In the genomic region with DNA sequence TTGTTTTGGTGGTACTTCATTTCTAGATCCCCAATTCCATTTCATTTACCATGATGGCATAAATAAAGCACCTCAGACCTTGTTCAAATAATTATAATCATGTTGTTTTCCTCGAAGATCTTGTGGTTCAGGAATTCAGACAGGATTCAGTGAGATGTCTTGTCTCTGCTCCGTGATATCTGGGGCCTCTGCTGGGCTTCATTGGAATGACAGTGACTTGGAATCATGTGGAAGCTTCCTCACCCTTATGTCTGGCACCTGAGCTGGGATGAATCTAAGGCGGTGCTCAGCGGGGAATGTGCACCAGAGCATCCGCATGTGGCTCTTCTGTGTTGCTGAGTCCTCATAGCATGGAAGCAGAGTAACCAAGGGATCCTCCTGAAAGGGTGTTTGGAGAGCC, we compare ENCODE assay signal across 15 cellular contexts.
DNase-seq lines count a peak whose midpoint lies in the region; ATAC-seq and TF ChIP-seq lines count a peak whose summit lies in the region.
"Had no signal": no experiment of that assay in that cellular context is flagged by ENCODE, and none has a peak within 500 bp of the region (broad histone marks: within the 10 kb centered on the region; RNA-seq: fewer than 3 reads in every experiment).

No MANE protein-coding gene starts in this region.

- H3K27me3 Mint-ChIP-seq in GM23338 (ENCODE audit: insufficient read depth, low read depth, poor library complexity) = no peaks in the 10 kb centered on the region
- H3K27me3 Mint-ChIP-seq in glutamatergic neuron (ENCODE audit: unreplicated experiment) = peaks cover 3% of the 10 kb centered on the region
- H3K27me3 Mint-ChIP-seq: activated naive CD4-positive, alpha-beta T cell treated with anti-CD3 and anti-CD28 coated beads, Interleukin-2, amount 50 U/mL, for 24 hours had no signal

- no peaks in the 10 kb centered on the region for H3K27me3 ChIP-seq in GM23338 (ENCODE audit: insufficient read depth)
- H3K27me3 ChIP-seq: cardiac muscle cell, thyroid gland had no signal

- no peaks in the 10 kb centered on the region for H4K20me1 ChIP-seq in GM23338 (replicated peaks; ENCODE audit: insufficient read depth)

- TF ChIP-seq CTCF in 22Rv1 (IDR thresholded peaks at IDR 0.05) (0 out of 2 replicates have a peak, but pooled peaks have one; percentile 13), GM23338 (conservative IDR thresholded peaks at IDR 0.05; ENCODE audit: low read depth in 2 of 2) (peak; percentile 31 to 46), fibroblast of villous mesenchyme (IDR thresholded peaks at IDR 0.05; ENCODE audit: insufficient read depth, low read depth, low read length) (peak; percentile 27), glutamatergic neuron (IDR thresholded peaks at IDR 0.05; ENCODE audit: partially characterized antibody, unreplicated experiment) (no peak)

- no peaks in the 10 kb centered on the region for H3F3A ChIP-seq in GM23338 (replicated peaks; ENCODE audit: low read depth)

- H3K9me3 Mint-ChIP-seq in GM23338 (no peaks in the 10 kb centered on the region), glutamatergic neuron (ENCODE audit: unreplicated experiment) (no peaks in the 10 kb centered on the region)

- H3K36me3 ChIP-seq in GM23338 (ENCODE audit: insufficient read depth) = no peaks in the 10 kb centered on the region
- H3K36me3 ChIP-seq: cardiac muscle cell, thyroid gland had no signal

- no peak overlapping the region for H3K27ac ChIP-seq in 22Rv1
- H3K27ac ChIP-seq in GM23338 (ENCODE audit: low read depth) = no peak overlapping the region
- H3K27ac ChIP-seq: cardiac muscle cell, thyroid gland had no signal

- peak; percentile 61 for DNase-seq in GM23338 (ENCODE audit: low spot score)
- DNase-seq in fibroblast of villous mesenchyme (ENCODE audit: low read depth) = no peak
- DNase-seq in glutamatergic neuron = no peak
- DNase-seq: GOT3; NCI-H1105 treated with DMSO at 0.1 percent for 48 hours; right cardiac atrium; stimulated activated CD4-positive, alpha-beta T cell treated with anti-CD3 and anti-CD28 coated beads, Interleukin-4, amount 100 ng/mL, for 24 hours; thyroid gland had no signal

- 0 out of 2 replicates have a peak, but pooled peaks cover 3% of the 10 kb centered on the region for H3K9me2 ChIP-seq in GM23338 (ENCODE audit: insufficient read depth)

- H3K4me2 ChIP-seq in GM23338 = no peak overlapping the region

- ATAC-seq in GM23338 (peak; percentile 87), SK-N-SH treated with all-trans-retinoic acid at 6 μM for 48 hours (peak; percentile 52), HG02973 (IDR thresholded peaks at IDR 0.05; ENCODE audit: unreplicated experiment) (no peak), HG03460 (IDR thresholded peaks at IDR 0.05; ENCODE audit: unreplicated experiment) (no peak), HG03097 (IDR thresholded peaks at IDR 0.05; ENCODE audit: low FRiP score, unreplicated experiment) (no peak)
- ATAC-seq: right cardiac atrium had no signal

- no peaks in the 10 kb centered on the region for H3K79me2 ChIP-seq in GM23338 (replicated peaks; ENCODE audit: insufficient read depth)

- H3K4me1 Mint-ChIP-seq in GM23338 (peaks cover 3% of the 10 kb centered on the region; the same call in 1 of the 3 replicates), glutamatergic neuron (ENCODE audit: low read depth, unreplicated experiment) (no peaks in the 10 kb centered on the region)
- H3K4me1 Mint-ChIP-seq: activated naive CD4-positive, alpha-beta T cell treated with anti-CD3 and anti-CD28 coated beads, Interleukin-2, amount 50 U/mL, for 24 hours had no signal

- H3K4me3 Mint-ChIP-seq in GM23338 = no peak overlapping the region
- H3K4me3 Mint-ChIP-seq in glutamatergic neuron (ENCODE audit: unreplicated experiment) = no peak overlapping the region
- H3K4me3 Mint-ChIP-seq: activated naive CD4-positive, alpha-beta T cell treated with anti-CD3 and anti-CD28 coated beads, Interleukin-2, amount 50 U/mL, for 24 hours had no signal

- no peaks in the 10 kb centered on the region for H3K4me1 ChIP-seq in GM23338 (ENCODE audit: insufficient read depth)
- H3K4me1 ChIP-seq: thyroid gland had no signal

- no peaks in the 10 kb centered on the region; the same call in 2 of the 3 replicates for H3K36me3 Mint-ChIP-seq in GM23338 (ENCODE audit: low read depth)
- H3K36me3 Mint-ChIP-seq in glutamatergic neuron (ENCODE audit: unreplicated experiment) = no peaks in the 10 kb centered on the region
- H3K36me3 Mint-ChIP-seq: activated naive CD4-positive, alpha-beta T cell treated with anti-CD3 and anti-CD28 coated beads, Interleukin-2, amount 50 U/mL, for 24 hours had no signal

- H3K27ac Mint-ChIP-seq in GM23338 (no peak overlapping the region; the same call in 1 of the 2 replicates), glutamatergic neuron (ENCODE audit: unreplicated experiment) (no peak overlapping the region)
- H3K27ac Mint-ChIP-seq: activated naive CD4-positive, alpha-beta T cell treated with anti-CD3 and anti-CD28 coated beads, Interleukin-2, amount 50 U/mL, for 24 hours had no signal

- H3K4me3 ChIP-seq in GM23338 (no peak overlapping the region), fibroblast of villous mesenchyme (ENCODE audit: low read depth, low read length) (no peak overlapping the region)
- H3K4me3 ChIP-seq: cardiac muscle cell, thyroid gland had no signal

- H2AFZ ChIP-seq in GM23338 = 0 out of 2 replicates have a peak overlapping the region, but pooled peaks have one; percentile 38

TF ChIP-seq in GM23338, 12 proteins besides CTCF, POLR2A, EP300 and RAD21 (continues in another document):
- TF ChIP-seq, protein P1, sequence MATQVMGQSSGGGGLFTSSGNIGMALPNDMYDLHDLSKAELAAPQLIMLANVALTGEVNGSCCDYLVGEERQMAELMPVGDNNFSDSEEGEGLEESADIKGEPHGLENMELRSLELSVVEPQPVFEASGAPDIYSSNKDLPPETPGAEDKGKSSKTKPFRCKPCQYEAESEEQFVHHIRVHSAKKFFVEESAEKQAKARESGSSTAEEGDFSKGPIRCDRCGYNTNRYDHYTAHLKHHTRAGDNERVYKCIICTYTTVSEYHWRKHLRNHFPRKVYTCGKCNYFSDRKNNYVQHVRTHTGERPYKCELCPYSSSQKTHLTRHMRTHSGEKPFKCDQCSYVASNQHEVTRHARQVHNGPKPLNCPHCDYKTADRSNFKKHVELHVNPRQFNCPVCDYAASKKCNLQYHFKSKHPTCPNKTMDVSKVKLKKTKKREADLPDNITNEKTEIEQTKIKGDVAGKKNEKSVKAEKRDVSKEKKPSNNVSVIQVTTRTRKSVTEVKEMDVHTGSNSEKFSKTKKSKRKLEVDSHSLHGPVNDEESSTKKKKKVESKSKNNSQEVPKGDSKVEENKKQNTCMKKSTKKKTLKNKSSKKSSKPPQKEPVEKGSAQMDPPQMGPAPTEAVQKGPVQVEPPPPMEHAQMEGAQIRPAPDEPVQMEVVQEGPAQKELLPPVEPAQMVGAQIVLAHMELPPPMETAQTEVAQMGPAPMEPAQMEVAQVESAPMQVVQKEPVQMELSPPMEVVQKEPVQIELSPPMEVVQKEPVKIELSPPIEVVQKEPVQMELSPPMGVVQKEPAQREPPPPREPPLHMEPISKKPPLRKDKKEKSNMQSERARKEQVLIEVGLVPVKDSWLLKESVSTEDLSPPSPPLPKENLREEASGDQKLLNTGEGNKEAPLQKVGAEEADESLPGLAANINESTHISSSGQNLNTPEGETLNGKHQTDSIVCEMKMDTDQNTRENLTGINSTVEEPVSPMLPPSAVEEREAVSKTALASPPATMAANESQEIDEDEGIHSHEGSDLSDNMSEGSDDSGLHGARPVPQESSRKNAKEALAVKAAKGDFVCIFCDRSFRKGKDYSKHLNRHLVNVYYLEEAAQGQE (IDR thresholded peaks at IDR 0.05; ENCODE audit: unreplicated experiment) = no peak
- no peak for TF ChIP-seq NANOG (IDR thresholded peaks at IDR 0.05; ENCODE audit: borderline replicate concordance)
- no peak for TF ChIP-seq EZH2 (IDR thresholded peaks at IDR 0.05; ENCODE audit: low read depth, unreplicated experiment)

TF ChIP-seq in SK-N-SH treated with all-trans-retinoic acid at 6 μM for 48 hours, 23 proteins besides CTCF, POLR2A, EP300 and RAD21 (continues in another document):
- no peak for TF ChIP-seq GLIS3 (CRISPR knock-in tag; IDR thresholded peaks at IDR 0.05)
- no peak for TF ChIP-seq TCF4 (CRISPR knock-in tag; IDR thresholded peaks at IDR 0.05; ENCODE audit: borderline replicate concordance)
- no peak for TF ChIP-seq ZFP30 (CRISPR knock-in tag; IDR thresholded peaks at IDR 0.05)
- TF ChIP-seq ESRRG (CRISPR knock-in tag; IDR thresholded peaks at IDR 0.05) = no peak
- no peak for TF ChIP-seq ARNTL (CRISPR knock-in tag; IDR thresholded peaks at IDR 0.05; ENCODE audit: borderline replicate concordance, low read depth)
- no peak for TF ChIP-seq CREB5 (CRISPR knock-in tag; IDR thresholded peaks at IDR 0.05; ENCODE audit: low read depth)
- no peak for TF ChIP-seq ZNF8 (CRISPR knock-in tag; IDR thresholded peaks at IDR 0.05)
- TF ChIP-seq BACH2 (CRISPR knock-in tag; IDR thresholded peaks at IDR 0.05; ENCODE audit: borderline replicate concordance) = no peak
- TF ChIP-seq ZNF70 (CRISPR knock-in tag; IDR thresholded peaks at IDR 0.05) = no peak
- no peak for TF ChIP-seq PPARA (CRISPR knock-in tag; IDR thresholded peaks at IDR 0.05; ENCODE audit: borderline replicate concordance)

Comparison
In these comparisons a context has a peak if more than half of its experiments do, and no peak if none do; other contexts are left out.
1. ATAC-seq: peak in GM23338 (single experiment) and SK-N-SH treated with all-trans-retinoic acid at 6 μM for 48 hours (single experiment); none in HG02973 (single experiment), HG03460 (single experiment) and HG03097 (single experiment).